In the genomic region with DNA sequence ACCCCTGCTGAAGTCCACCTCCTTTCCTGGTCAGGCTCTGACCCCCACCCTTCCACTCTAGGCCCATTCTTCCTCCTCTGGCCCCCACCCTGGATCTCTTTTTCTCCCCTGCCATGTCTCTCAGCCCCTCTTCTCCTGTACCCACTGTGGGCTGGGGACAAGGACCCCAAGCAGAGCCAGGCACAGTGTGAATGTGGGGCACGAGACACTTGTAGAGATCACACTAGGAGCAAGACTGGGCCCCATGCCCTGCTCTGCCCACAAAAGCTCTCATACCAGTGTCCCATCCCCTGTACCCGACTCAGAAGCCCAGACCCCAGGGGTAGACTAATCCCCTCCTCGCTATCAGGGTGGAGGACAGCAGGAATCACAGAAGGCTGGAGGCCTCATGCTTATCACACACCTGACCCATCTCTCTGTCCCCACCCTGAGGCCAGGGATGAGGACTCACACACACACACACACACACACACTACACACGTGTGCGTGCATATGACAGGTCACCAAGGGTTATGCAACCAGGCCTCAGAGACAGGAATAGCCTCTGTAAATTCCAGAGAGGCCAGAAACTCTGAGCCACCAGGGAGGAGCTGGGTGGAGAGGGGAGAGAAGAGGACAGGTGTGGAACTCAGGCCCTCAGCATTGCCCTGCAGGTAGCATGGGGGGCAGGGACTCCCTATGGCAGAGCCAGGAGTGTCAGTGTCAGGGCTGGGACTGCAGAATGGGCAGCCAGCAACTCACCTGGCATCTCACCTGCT, we compare ENCODE assay signal across 11 cellular contexts. TPM values are rescaled to one million over a fixed set of nuclear protein-coding genes. Genes with fewer than 3 reads are reported as not detected.
DNase-seq lines count a peak whose midpoint lies in the region; ATAC-seq and TF ChIP-seq lines count a peak whose summit lies in the region.
"Had no signal": no experiment of that assay in that cellular context is flagged by ENCODE, and none has a peak within 500 bp of the region (broad histone marks: within the 10 kb centered on the region; RNA-seq: fewer than 3 reads in every experiment).

No MANE protein-coding gene starts in this region.

- no peaks in the 10 kb centered on the region for H3K36me3 ChIP-seq in Loucy (ENCODE audit: insufficient read depth, low read length)

- H3K27ac ChIP-seq in CD4-positive, alpha-beta T cell (ENCODE audit: low read depth, low read length) = peak overlapping the region; percentile 91
- H3K27ac ChIP-seq in coronary artery = peak overlapping the region in 1 of 2 donors; percentile 85

- no peaks in the 10 kb centered on the region for H3K27me3 ChIP-seq in CD4-positive, alpha-beta T cell (ENCODE audit: control insufficient read depth, insufficient read depth, low read length)
- H3K27me3 ChIP-seq in Loucy (ENCODE audit: insufficient read depth, low read length, poor library complexity, severe bottlenecking) = no peaks in the 10 kb centered on the region

- peak overlapping the region; percentile 91 for H3K9ac ChIP-seq in Loucy (ENCODE audit: low read depth, low read length, poor library complexity, severe bottlenecking)

- H3K4me3 ChIP-seq in Loucy (ENCODE audit: low read length, poor library complexity, severe bottlenecking) (no peak overlapping the region), coronary artery (no peak overlapping the region)

- H4K20me1 ChIP-seq in Loucy (ENCODE audit: insufficient read depth, low read length, poor library complexity, severe bottlenecking) = peaks cover 14% of the 10 kb centered on the region

- peaks cover 56% of the 10 kb centered on the region for H3K4me1 Mint-ChIP-seq in CD4-positive, alpha-beta T cell (ENCODE audit: low read depth)
- H3K4me1 Mint-ChIP-seq in dendritic cell treated with granulocyte-macrophage colony-stimulating factor and Interleukin-4, amounts not matched to agents 40 ng/mL and 50 ng/mL, for 4 days (ENCODE audit: low read depth) = peaks cover 91% of the 10 kb centered on the region
- peaks cover 35 to 80% (median 53%) of the 10 kb centered on the region in 4 donors for H3K4me1 Mint-ChIP-seq in naive thymus-derived CD8-positive, alpha-beta T cell

- no peaks in the 10 kb centered on the region for H3K9me3 Mint-ChIP-seq in CD4-positive, alpha-beta T cell
- H3K9me3 Mint-ChIP-seq in dendritic cell treated with granulocyte-macrophage colony-stimulating factor and Interleukin-4, amounts not matched to agents 40 ng/mL and 50 ng/mL, for 4 days = no peaks in the 10 kb centered on the region
- no peaks in the 10 kb centered on the region for H3K9me3 Mint-ChIP-seq in naive thymus-derived CD8-positive, alpha-beta T cell

- peak overlapping the region; percentile 99 for H3K27ac Mint-ChIP-seq in CD4-positive, alpha-beta T cell
- peak overlapping the region; percentile 75 for H3K27ac Mint-ChIP-seq in dendritic cell treated with granulocyte-macrophage colony-stimulating factor and Interleukin-4, amounts not matched to agents 40 ng/mL and 50 ng/mL, for 4 days
- peak overlapping the region; percentile 94 to 100 (median 99) for H3K27ac Mint-ChIP-seq in naive thymus-derived CD8-positive, alpha-beta T cell

- H3K4me2 ChIP-seq in Loucy (ENCODE audit: low read depth, low read length, poor library complexity, severe bottlenecking) = peak overlapping the region; percentile 80

- no peaks in the 10 kb centered on the region for H3K9me3 ChIP-seq in CD4-positive, alpha-beta T cell (ENCODE audit: control insufficient read depth, low read length)
- H3K9me3 ChIP-seq in Loucy (ENCODE audit: insufficient read depth, low read depth, low read length) = no peaks in the 10 kb centered on the region

- peaks cover 46% of the 10 kb centered on the region for H3K79me2 ChIP-seq in Loucy (ENCODE audit: insufficient read depth, low read length)

- peak overlapping the region; percentile 100 for H3K4me3 Mint-ChIP-seq in CD4-positive, alpha-beta T cell
- H3K4me3 Mint-ChIP-seq in dendritic cell treated with granulocyte-macrophage colony-stimulating factor and Interleukin-4, amounts not matched to agents 40 ng/mL and 50 ng/mL, for 4 days = peak overlapping the region; percentile 85
- peak overlapping the region; percentile 96 to 100 (median 99) for H3K4me3 Mint-ChIP-seq in naive thymus-derived CD8-positive, alpha-beta T cell

- intact Hi-C loops in CD4-positive, alpha-beta T cell (cut with DNase I, micrococcal nuclease) = no loop called here
- intact Hi-C loops in dendritic cell treated with granulocyte-macrophage colony-stimulating factor and Interleukin-4, amounts not matched to agents 40 ng/mL and 50 ng/mL, for 4 days (cut with micrococcal nuclease) = loop anchor here (2.0 kb wide), 1 partner anchor 17 kb away; no protein-coding TSS in a partner anchor

- peaks cover 56% of the 10 kb centered on the region for H3K4me1 ChIP-seq in Loucy (ENCODE audit: insufficient read depth, low read length, poor library complexity, severe bottlenecking)

- no peak for ATAC-seq in CD4-positive, alpha-beta T cell (ENCODE audit: poor library complexity)
- no peak for ATAC-seq in naive thymus-derived CD8-positive, alpha-beta T cell
- ATAC-seq in HG02610 (IDR thresholded peaks at IDR 0.05; ENCODE audit: unreplicated experiment) = no peak
- ATAC-seq in GM18511 (IDR thresholded peaks at IDR 0.05; ENCODE audit: unreplicated experiment) = no peak

- CTCF ChIA-PET in CD4-positive, alpha-beta T cell (lab: Charles Lee) = no interaction called here

- no peaks in the 10 kb centered on the region for H3K27me3 Mint-ChIP-seq in CD4-positive, alpha-beta T cell
- H3K27me3 Mint-ChIP-seq in dendritic cell treated with granulocyte-macrophage colony-stimulating factor and Interleukin-4, amounts not matched to agents 40 ng/mL and 50 ng/mL, for 4 days = no peaks in the 10 kb centered on the region
- no peaks in the 10 kb centered on the region for H3K27me3 Mint-ChIP-seq in naive thymus-derived CD8-positive, alpha-beta T cell

- TF ChIP-seq CTCF in CD4-positive, alpha-beta T cell (IDR thresholded peaks at IDR 0.05) = no peak
- TF ChIP-seq CTCF in Loucy (conservative IDR thresholded peaks at IDR 0.05; ENCODE audit: low read length) = no peak
- no peak for TF ChIP-seq CTCF in coronary artery (IDR thresholded peaks at IDR 0.05)

- H3F3A ChIP-seq in Loucy (ENCODE audit: low read depth) = no peaks in the 10 kb centered on the region

- POLR2A ChIA-PET in CD4-positive, alpha-beta T cell (lab: Charles Lee) = no interaction called here
- POLR2A ChIA-PET in naive thymus-derived CD8-positive, alpha-beta T cell (lab: Charles Lee) = interaction anchor here (0.7 to 1.5 kb wide), 4 partner anchors 12 to 190 kb away, joined by 3 read pairs; partner anchors contain the start of genes FMNL1 and PLEKHM1

- H3K9me2 ChIP-seq in Loucy (replicated peaks; ENCODE audit: low read depth, low read length) = no peaks in the 10 kb centered on the region

- peaks cover 34% of the 10 kb centered on the region for H3K36me3 Mint-ChIP-seq in CD4-positive, alpha-beta T cell (ENCODE audit: low read depth)
- peaks cover 67% of the 10 kb centered on the region for H3K36me3 Mint-ChIP-seq in dendritic cell treated with granulocyte-macrophage colony-stimulating factor and Interleukin-4, amounts not matched to agents 40 ng/mL and 50 ng/mL, for 4 days (ENCODE audit: low read depth)
- H3K36me3 Mint-ChIP-seq in naive thymus-derived CD8-positive, alpha-beta T cell = peaks cover 0 to 10% (median 2%) of the 10 kb centered on the region in 3 donors

- DNase-seq in CD4-positive, alpha-beta T cell = no peak
- DNase-seq in naive thymus-derived CD8-positive, alpha-beta T cell = peak in 1 of 10 donors; percentile 54
- DNase-seq in NCI-H69 (lab: John Stamatoyannopoulos, UW) (no peak), coronary artery (ENCODE audit: low spot score) (no peak)
- DNase-seq: cerebellar nuclear complex, DMS79, NCI-H1694 had no signal

- H2AFZ ChIP-seq in Loucy (ENCODE audit: low read length) = no peak overlapping the region

RNA-seq across cellular contexts. Expression of gene ARHGAP27, which starts 21.1 kb away (rescaled TPM):
- total RNA-seq in CD4-positive, alpha-beta T cell = 10 to 100 TPM; 33.3 to 35.2 TPM
- total RNA-seq in naive thymus-derived CD8-positive, alpha-beta T cell = 100 to 1,000 TPM; 101 to 102 TPM
- 10 to 100 TPM; 17.3 to 31.1 (median 19.8) TPM for polyA plus RNA-seq in naive thymus-derived CD8-positive, alpha-beta T cell
